Comparison of ENCODE assay signal across 25 cellular contexts in the genomic region with DNA sequence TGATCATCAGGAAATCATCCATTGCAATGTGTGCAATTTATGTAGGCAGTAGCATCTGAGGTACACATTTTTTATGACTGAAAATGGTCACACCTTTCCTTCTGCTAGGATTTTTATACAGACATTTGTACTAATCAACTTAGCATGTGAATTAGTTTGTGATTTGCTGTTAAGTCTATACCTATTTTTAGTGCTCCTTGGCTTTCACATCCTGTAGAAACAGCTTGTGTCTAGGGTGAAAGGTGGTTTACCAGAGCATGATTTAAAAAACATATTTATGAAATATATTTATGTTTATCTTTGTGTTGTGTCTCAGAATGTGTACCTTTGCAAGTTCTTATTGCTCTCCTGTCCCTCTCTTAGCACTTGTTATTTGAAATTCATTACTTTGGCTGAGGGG.
"Had no signal": no experiment of that assay in that cellular context is flagged by ENCODE, and none has a peak within 500 bp of the region (broad histone marks: within the 10 kb centered on the region; RNA-seq: fewer than 3 reads in every experiment).

No MANE protein-coding gene starts in this region.

- H3K27ac ChIP-seq: esophagus squamous epithelium, heart right ventricle, lower lobe of right lung, prostate gland, right atrium auricular region, stomach, thyroid gland, vagina had no signal

- H3K9me3 Mint-ChIP-seq: nephron progenitor cell had no signal

- ATAC-seq: effector memory CD8-positive, alpha-beta T cell; heart right ventricle; left ventricle myocardium superior; lower lobe of right lung; naive thymus-derived CD8-positive, alpha-beta T cell; sciatic nerve; stimulated activated effector memory CD8-positive, alpha-beta T cell treated with anti-CD3 and anti-CD28 coated beads, Interleukin-12 subunit alpha, Interleukin-12 subunit beta, amount 100 ng/mL, for 72 hours had no signal

- H3K36me3 ChIP-seq: esophagus squamous epithelium, heart right ventricle, lower lobe of right lung, prostate gland, right atrium auricular region, stomach, thyroid gland, vagina had no signal

- H3K27me3 Mint-ChIP-seq: effector memory CD8-positive, alpha-beta T cell; naive thymus-derived CD8-positive, alpha-beta T cell had no signal

- H3K4me1 Mint-ChIP-seq: naive thymus-derived CD8-positive, alpha-beta T cell; nephron progenitor cell; stimulated activated effector memory CD8-positive, alpha-beta T cell treated with anti-CD3 and anti-CD28 coated beads, Interleukin-12 subunit alpha, Interleukin-12 subunit beta, amount 100 ng/mL, for 72 hours had no signal

- H3K4me3 ChIP-seq: esophagus squamous epithelium, heart right ventricle, lower lobe of right lung, prostate gland, right atrium auricular region, stomach, thyroid gland, vagina had no signal

- H3K4me1 ChIP-seq: esophagus squamous epithelium, heart right ventricle, lower lobe of right lung, prostate gland, right atrium auricular region, stomach, thyroid gland, vagina had no signal

- H3K27me3 ChIP-seq: esophagus squamous epithelium, heart right ventricle, right atrium auricular region, stomach, thyroid gland, vagina had no signal

- H3K9me3 ChIP-seq: heart right ventricle, lower lobe of right lung, prostate gland, right atrium auricular region, thyroid gland, vagina had no signal

- H3K4me3 Mint-ChIP-seq: effector memory CD8-positive, alpha-beta T cell; naive thymus-derived CD8-positive, alpha-beta T cell; nephron progenitor cell; stimulated activated effector memory CD8-positive, alpha-beta T cell treated with anti-CD3 and anti-CD28 coated beads, Interleukin-12 subunit alpha, Interleukin-12 subunit beta, amount 100 ng/mL, for 72 hours had no signal

- H3K27ac Mint-ChIP-seq: effector memory CD8-positive, alpha-beta T cell; naive thymus-derived CD8-positive, alpha-beta T cell; nephron progenitor cell; stimulated activated effector memory CD8-positive, alpha-beta T cell treated with anti-CD3 and anti-CD28 coated beads, Interleukin-12 subunit alpha, Interleukin-12 subunit beta, amount 100 ng/mL, for 72 hours had no signal

- DNase-seq: effector memory CD8-positive, alpha-beta T cell; erythroblast; esophagus squamous epithelium; foreskin melanocyte; glutamatergic neuron; heart right ventricle; hippocampal formation; left ventricle myocardium superior; lower lobe of right lung; naive thymus-derived CD8-positive, alpha-beta T cell; nephron progenitor cell; nucleus accumbens; stimulated activated CD4-positive, alpha-beta T cell treated with anti-CD3 and anti-CD28 coated beads, Interleukin-2, amount 100 ng/mL, for 24 hours; stimulated activated CD4-positive, alpha-beta T cell treated with anti-CD3 and anti-CD28 coated beads, Interleukin-4, amount 100 ng/mL, for 24 hours; stimulated activated naive CD4-positive, alpha-beta T cell treated with Interleukin-2 at 50 U/mL for 16 hours; stomach; thyroid gland; trophoblast cell had no signal

- FAIRE-seq: endometrium, islet of Langerhans had no signal

- H3K36me3 Mint-ChIP-seq: stimulated activated effector memory CD8-positive, alpha-beta T cell treated with anti-CD3 and anti-CD28 coated beads, Interleukin-12 subunit alpha, Interleukin-12 subunit beta, amount 100 ng/mL, for 72 hours had no signal
